17 cellular contexts compared by ENCODE assay signal in the genomic region with DNA sequence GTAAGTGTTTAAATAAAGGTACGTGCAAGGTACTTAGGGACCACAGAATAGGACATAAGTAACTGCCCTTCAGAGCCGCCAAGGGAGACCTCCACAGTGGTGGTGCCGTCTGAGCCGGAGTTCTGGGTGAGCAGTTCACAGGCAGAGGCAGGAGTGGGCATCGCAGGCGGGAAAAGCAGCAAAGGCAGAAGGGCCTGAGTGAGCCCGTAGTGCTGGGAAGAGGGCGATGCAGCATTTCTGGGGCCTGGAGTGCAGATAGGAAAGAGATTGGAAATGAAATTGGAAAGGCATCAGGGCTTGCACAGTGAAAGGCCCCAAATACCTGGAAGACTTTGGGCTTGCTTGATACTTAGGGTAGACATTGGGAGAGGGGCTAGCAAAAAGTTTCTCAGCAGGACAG. TPM values are rescaled to one million over a fixed set of nuclear protein-coding genes. Genes with fewer than 3 reads are reported as not detected.
A peak's percentile ranks its signal among the peaks of the same experiment; 100 is the strongest.
DNase-seq lines count a peak whose midpoint lies in the region; ATAC-seq lines count a peak whose summit lies in the region.
"Had no signal": no experiment of that assay in that cellular context is flagged by ENCODE, and none has a peak within 500 bp of the region (broad histone marks: within the 10 kb centered on the region; RNA-seq: fewer than 3 reads in every experiment).

No MANE protein-coding gene starts in this region.

- ATAC-seq in stimulated activated effector memory CD8-positive, alpha-beta T cell treated with anti-CD3 and anti-CD28 coated beads, Interleukin-12 subunit alpha, Interleukin-12 subunit beta, amount 100 ng/mL, for 72 hours, result no peak

- H3K27me3 Mint-ChIP-seq in activated naive CD4-positive, alpha-beta T cell treated with anti-CD3 and anti-CD28 coated beads, Interleukin-2, amount 10 ng/mL, durations not matched to agents 7 days and 5 days, result no peaks in the 10 kb centered on the region
- H3K27me3 Mint-ChIP-seq in activated CD4-positive, alpha-beta memory T cell treated with anti-CD3 and anti-CD28 coated beads for 36 hours, result no peaks in the 10 kb centered on the region

- H3K4me1 ChIP-seq in effector memory CD4-positive, alpha-beta T cell (ENCODE audit: control insufficient read depth, insufficient read depth, low read length, poor library complexity, severe bottlenecking), result peaks cover 83% of the 10 kb centered on the region

- no peaks in the 10 kb centered on the region for H3K9me3 ChIP-seq in effector memory CD4-positive, alpha-beta T cell (ENCODE audit: control insufficient read depth, low read length)

- no peak overlapping the region for H3K4me3 Mint-ChIP-seq in activated naive CD4-positive, alpha-beta T cell treated with anti-CD3 and anti-CD28 coated beads, Interleukin-2, amount 10 ng/mL, durations not matched to agents 7 days and 5 days
- no peak overlapping the region for H3K4me3 Mint-ChIP-seq in activated CD4-positive, alpha-beta memory T cell treated with anti-CD3 and anti-CD28 coated beads for 36 hours
- H3K4me3 Mint-ChIP-seq in stimulated activated effector memory CD8-positive, alpha-beta T cell treated with anti-CD3 and anti-CD28 coated beads, Interleukin-12 subunit alpha, Interleukin-12 subunit beta, amount 100 ng/mL, for 72 hours, result peak overlapping the region; percentile 23

- DNase-seq in activated naive CD4-positive, alpha-beta T cell treated with anti-CD3 and anti-CD28 coated beads, Interleukin-2, amount 10 ng/mL, durations not matched to agents 7 days and 5 days, result no peak
- no peak for DNase-seq in activated naive CD4-positive, alpha-beta T cell treated with Interleukin-2 at 50 U/mL for 16 hours
- DNase-seq in activated CD4-positive, alpha-beta memory T cell treated with anti-CD3 and anti-CD28 coated beads for 36 hours, result no peak
- no peak for DNase-seq in effector memory CD4-positive, alpha-beta T cell
- DNase-seq in stimulated activated effector memory CD8-positive, alpha-beta T cell treated with anti-CD3 and anti-CD28 coated beads, Interleukin-12 subunit alpha, Interleukin-12 subunit beta, amount 100 ng/mL, for 72 hours (ENCODE audit: low spot score in 2 of 2), result no peak
- no peak for DNase-seq in islet precursor cell
- DNase-seq in SKM-1 (lab: John Stamatoyannopoulos, UW; ENCODE audit: unreplicated experiment), result no peak
- no peak for DNase-seq in AG08395 (ENCODE audit: low spot score)
- DNase-seq: HCEC 1CT; MV-4-11; NCI-H187 treated with DMSO at 0.1 percent for 48 hours; NCI-H345; stimulated activated CD4-positive, alpha-beta T cell treated with anti-CD3 and anti-CD28 coated beads, Interleukin-2, amount 100 ng/mL, for 48 hours had no signal

- peak overlapping the region; percentile 48 for H3K27ac ChIP-seq in effector memory CD4-positive, alpha-beta T cell (ENCODE audit: insufficient read depth, low read length, poor library complexity, severe bottlenecking)
- H3K27ac ChIP-seq: cardiac muscle cell, dorsolateral prefrontal cortex, parathyroid adenoma had no signal

- H3K9me3 Mint-ChIP-seq in activated naive CD4-positive, alpha-beta T cell treated with anti-CD3 and anti-CD28 coated beads, Interleukin-2, amount 10 ng/mL, durations not matched to agents 7 days and 5 days, result no peaks in the 10 kb centered on the region
- no peaks in the 10 kb centered on the region for H3K9me3 Mint-ChIP-seq in activated CD4-positive, alpha-beta memory T cell treated with anti-CD3 and anti-CD28 coated beads for 36 hours
- no peaks in the 10 kb centered on the region for H3K9me3 Mint-ChIP-seq in stimulated activated effector memory CD8-positive, alpha-beta T cell treated with anti-CD3 and anti-CD28 coated beads, Interleukin-12 subunit alpha, Interleukin-12 subunit beta, amount 100 ng/mL, for 72 hours

- POLR2A ChIA-PET in activated CD4-positive, alpha-beta memory T cell treated with anti-CD3 and anti-CD28 coated beads for 36 hours (lab: Charles Lee), result interaction anchor here (1.0 kb wide), 1 partner anchor 31 kb away, joined by 3 read pairs; no protein-coding TSS in a partner anchor

- peak overlapping the region; percentile 87 for H3K27ac Mint-ChIP-seq in activated naive CD4-positive, alpha-beta T cell treated with anti-CD3 and anti-CD28 coated beads, Interleukin-2, amount 10 ng/mL, durations not matched to agents 7 days and 5 days
- H3K27ac Mint-ChIP-seq in activated CD4-positive, alpha-beta memory T cell treated with anti-CD3 and anti-CD28 coated beads for 36 hours, result peak overlapping the region; percentile 80
- H3K27ac Mint-ChIP-seq in stimulated activated effector memory CD8-positive, alpha-beta T cell treated with anti-CD3 and anti-CD28 coated beads, Interleukin-12 subunit alpha, Interleukin-12 subunit beta, amount 100 ng/mL, for 72 hours, result peak overlapping the region; percentile 91

- peaks cover 97% of the 10 kb centered on the region for H3K4me1 Mint-ChIP-seq in activated naive CD4-positive, alpha-beta T cell treated with anti-CD3 and anti-CD28 coated beads, Interleukin-2, amount 10 ng/mL, durations not matched to agents 7 days and 5 days
- H3K4me1 Mint-ChIP-seq in activated CD4-positive, alpha-beta memory T cell treated with anti-CD3 and anti-CD28 coated beads for 36 hours (ENCODE audit: low read depth), result peaks cover 85% of the 10 kb centered on the region
- H3K4me1 Mint-ChIP-seq in stimulated activated effector memory CD8-positive, alpha-beta T cell treated with anti-CD3 and anti-CD28 coated beads, Interleukin-12 subunit alpha, Interleukin-12 subunit beta, amount 100 ng/mL, for 72 hours, result peaks cover 75% of the 10 kb centered on the region

- H3K36me3 ChIP-seq in effector memory CD4-positive, alpha-beta T cell (ENCODE audit: control insufficient read depth, insufficient read depth, low read length), result peaks cover 71% of the 10 kb centered on the region

- H3K27me3 ChIP-seq in effector memory CD4-positive, alpha-beta T cell (replicated peaks; ENCODE audit: control insufficient read depth, insufficient read depth, low read length, poor library complexity, severe bottlenecking), result no peaks in the 10 kb centered on the region
- H3K27me3 ChIP-seq: cardiac muscle cell, dorsolateral prefrontal cortex had no signal

- intact Hi-C loops in activated CD4-positive, alpha-beta memory T cell treated with anti-CD3 and anti-CD28 coated beads for 36 hours (cut with micrococcal nuclease), result no loop called here

- CTCF ChIA-PET in activated naive CD4-positive, alpha-beta T cell treated with anti-CD3 and anti-CD28 coated beads, Interleukin-2, amount 10 ng/mL, durations not matched to agents 7 days and 5 days (lab: Charles Lee), result interaction anchor here (1.1 to 2.3 kb wide), 3 partner anchors 10 to 44 kb away, joined by 3 to 15 read pairs (median 9); no protein-coding TSS in a partner anchor
- CTCF ChIA-PET in activated CD4-positive, alpha-beta memory T cell treated with anti-CD3 and anti-CD28 coated beads for 36 hours (lab: Charles Lee), result interaction anchor here (0.6 to 10.6 kb wide), 3 partner anchors 19 to 832 kb away, joined by 3 to 88 read pairs (median 30); no protein-coding TSS in a partner anchor

- H3K4me3 ChIP-seq in effector memory CD4-positive, alpha-beta T cell (ENCODE audit: insufficient read depth, low read depth, low read length, poor library complexity, severe bottlenecking), result no peak overlapping the region
- H3K4me3 ChIP-seq: cardiac muscle cell, dorsolateral prefrontal cortex, lung had no signal

- H3K36me3 Mint-ChIP-seq in activated naive CD4-positive, alpha-beta T cell treated with anti-CD3 and anti-CD28 coated beads, Interleukin-2, amount 10 ng/mL, durations not matched to agents 7 days and 5 days, result peaks cover 87% of the 10 kb centered on the region
- peaks cover 36% of the 10 kb centered on the region for H3K36me3 Mint-ChIP-seq in activated CD4-positive, alpha-beta memory T cell treated with anti-CD3 and anti-CD28 coated beads for 36 hours
- peaks cover 100% of the 10 kb centered on the region for H3K36me3 Mint-ChIP-seq in stimulated activated effector memory CD8-positive, alpha-beta T cell treated with anti-CD3 and anti-CD28 coated beads, Interleukin-12 subunit alpha, Interleukin-12 subunit beta, amount 100 ng/mL, for 72 hours

RNA-seq across cellular contexts. Expression of gene EVL, which starts 32.9 kb away (rescaled TPM):
- total RNA-seq in activated CD4-positive, alpha-beta memory T cell treated with anti-CD3 and anti-CD28 coated beads for 36 hours, result 100 to 1,000 TPM; 174 to 180 TPM
